ENCODE assay signal across 8 cellular contexts in the genomic region with DNA sequence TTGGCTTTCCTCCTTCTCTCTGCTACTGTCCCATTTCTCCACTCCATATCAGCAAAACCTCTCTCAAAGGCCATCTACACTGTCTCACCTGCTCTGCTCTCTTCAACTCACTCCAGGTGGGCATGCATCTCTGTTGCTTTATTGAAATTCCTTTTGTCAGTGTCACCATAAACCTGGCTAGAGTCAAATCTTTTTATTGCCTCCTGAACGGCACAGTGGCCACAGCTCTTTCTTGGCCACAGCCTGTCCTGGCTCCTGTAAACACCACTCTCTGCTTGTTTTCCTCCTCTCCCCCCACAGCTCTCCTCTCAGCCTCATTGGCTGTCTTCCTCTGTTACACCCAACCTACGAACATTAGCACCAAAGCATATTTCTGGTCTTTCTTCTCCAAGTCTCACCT. TPM values are rescaled to one million over a fixed set of nuclear protein-coding genes. Genes with fewer than 3 reads are reported as not detected.
"Had no signal": no experiment of that assay in that cellular context is flagged by ENCODE, and none has a peak within 500 bp of the region (broad histone marks: within the 10 kb centered on the region; RNA-seq: fewer than 3 reads in every experiment).

No MANE protein-coding gene starts in this region.

- H3K4me1 Mint-ChIP-seq: IgD-negative memory B cell had no signal

- H3K4me3 ChIP-seq: GM23338 had no signal

- H3K4me3 Mint-ChIP-seq: GM23338, H9, IgD-negative memory B cell had no signal

- ATAC-seq: GM23338, HepG2 had no signal

- H3K27ac ChIP-seq: HL-60 had no signal

- DNase-seq: H9, HCEC 1CT had no signal

- H2AFZ ChIP-seq: GM23338 had no signal

- H3K4me2 ChIP-seq: GM23338 had no signal

- H3K27ac Mint-ChIP-seq: GM23338, H9, IgD-negative memory B cell had no signal

- H3K9me3 Mint-ChIP-seq: GM23338 had no signal

RNA-seq across cellular contexts. Expression of a gene that starts 31.1 kb away (rescaled TPM):
- total RNA-seq: GM23338, H1, H9, HepG2, HT1080 had no signal
